9 cellular contexts compared by ENCODE assay signal in the genomic region with DNA sequence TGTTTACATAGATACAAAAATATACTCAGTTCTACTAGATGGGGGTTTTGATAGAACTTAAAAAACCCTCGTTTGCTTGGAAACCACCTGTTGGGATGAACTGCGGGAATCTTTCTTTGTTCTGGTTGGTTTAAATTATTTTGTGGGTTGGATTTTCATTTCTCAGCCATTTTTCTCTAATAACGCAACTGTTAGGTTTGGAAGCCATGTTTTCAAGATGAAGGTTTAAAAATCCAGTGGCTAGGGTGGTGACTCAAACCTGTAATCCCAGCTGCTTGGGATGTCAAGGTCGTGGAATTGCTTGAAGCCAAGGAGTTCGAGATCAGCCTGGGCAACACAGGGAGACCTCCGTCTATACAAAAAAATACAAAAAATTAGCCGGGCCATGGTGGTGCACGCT. TPM values are rescaled to one million over a fixed set of nuclear protein-coding genes. Genes with fewer than 3 reads are reported as not detected.
DNase-seq lines count a peak whose midpoint lies in the region; ATAC-seq and TF ChIP-seq lines count a peak whose summit lies in the region.
"Had no signal": no experiment of that assay in that cellular context is flagged by ENCODE, and none has a peak within 500 bp of the region (broad histone marks: within the 10 kb centered on the region; RNA-seq: fewer than 3 reads in every experiment).

No MANE protein-coding gene starts in this region.

- no peak for ATAC-seq in activated T-cell treated with anti-CD3 and anti-CD28 coated beads, Interleukin-2, amount 50 U/mL, for 72 hours (replicated peaks in 1 of 2)
- no peak for ATAC-seq in activated B cell treated with CpG ODN at 0.5 μM for 24 hours (ENCODE audit: low read depth)
- ATAC-seq in stimulated activated naive CD8-positive, alpha-beta T cell treated with anti-CD3 and anti-CD28 coated beads, Interleukin-15, amount 100 ng/mL, for 72 hours: no peak

- H3K27me3 ChIP-seq in prostate gland (replicated peaks; ENCODE audit: insufficient read depth): no peaks in the 10 kb centered on the region

- DNase-seq in activated T-cell treated with anti-CD3 and anti-CD28 coated beads, Interleukin-2, amount 50 U/mL, for 72 hours: no peak
- no peak for DNase-seq in activated T-cell treated with anti-CD3 and anti-CD28 coated beads, Interleukin-2, amount 50 U/mL, for 48 hours
- DNase-seq in activated B cell treated with CpG ODN at 0.5 μM for 24 hours: no peak
- no peak for DNase-seq in fibroblast of villous mesenchyme (ENCODE audit: low read depth)
- DNase-seq in stimulated activated naive CD8-positive, alpha-beta T cell treated with anti-CD3 and anti-CD28 coated beads, Interleukin-15, amount 100 ng/mL, for 72 hours: no peak
- no peak for DNase-seq in prostate gland (ENCODE audit: low spot score)
- DNase-seq in NCI-H524 (lab: John Stamatoyannopoulos, UW): no peak
- DNase-seq in SHP77 (lab: John Stamatoyannopoulos, UW): no peak
- DNase-seq: NCI-H2081 treated with DMSO at 0.1 percent for 48 hours had no signal

- no peaks in the 10 kb centered on the region for H3K36me3 ChIP-seq in prostate gland

- H3K27me3 Mint-ChIP-seq in activated T-cell treated with anti-CD3 and anti-CD28 coated beads, Interleukin-2, amount 50 U/mL, for 72 hours (ENCODE audit: low read depth): no peaks in the 10 kb centered on the region
- peaks cover 2% of the 10 kb centered on the region for H3K27me3 Mint-ChIP-seq in activated B cell treated with CpG ODN at 0.5 μM for 24 hours
- H3K27me3 Mint-ChIP-seq in stimulated activated naive CD8-positive, alpha-beta T cell treated with anti-CD3 and anti-CD28 coated beads, Interleukin-15, amount 100 ng/mL, for 72 hours: no peaks in the 10 kb centered on the region

- H3K4me3 Mint-ChIP-seq in activated T-cell treated with anti-CD3 and anti-CD28 coated beads, Interleukin-2, amount 50 U/mL, for 72 hours: peak overlapping the region; percentile 94
- peak overlapping the region; percentile 96 for H3K4me3 Mint-ChIP-seq in activated B cell treated with CpG ODN at 0.5 μM for 24 hours
- H3K4me3 Mint-ChIP-seq in stimulated activated naive CD8-positive, alpha-beta T cell treated with anti-CD3 and anti-CD28 coated beads, Interleukin-15, amount 100 ng/mL, for 72 hours: peak overlapping the region; percentile 89 to 95

- CTCF ChIA-PET in activated B cell treated with CpG ODN at 0.5 μM for 24 hours (lab: Charles Lee): no interaction called here

- POLR2A ChIA-PET in activated B cell treated with CpG ODN at 0.5 μM for 24 hours (lab: Charles Lee): interaction anchor here (3.0 kb wide), 1 partner anchor 338 kb away, joined by 25 read pairs; a partner anchor contains a TSS

- H3K27ac Mint-ChIP-seq in activated T-cell treated with anti-CD3 and anti-CD28 coated beads, Interleukin-2, amount 50 U/mL, for 72 hours: peak overlapping the region; percentile 96
- H3K27ac Mint-ChIP-seq in activated B cell treated with CpG ODN at 0.5 μM for 24 hours: no peak overlapping the region
- H3K27ac Mint-ChIP-seq in stimulated activated naive CD8-positive, alpha-beta T cell treated with anti-CD3 and anti-CD28 coated beads, Interleukin-15, amount 100 ng/mL, for 72 hours: peak overlapping the region in 1 of 2 donors; percentile 94

- H3K4me1 Mint-ChIP-seq in activated T-cell treated with anti-CD3 and anti-CD28 coated beads, Interleukin-2, amount 50 U/mL, for 72 hours (ENCODE audit: low read depth): peaks cover 65% of the 10 kb centered on the region
- peaks cover 48% of the 10 kb centered on the region for H3K4me1 Mint-ChIP-seq in activated B cell treated with CpG ODN at 0.5 μM for 24 hours
- peaks cover 61% of the 10 kb centered on the region for H3K4me1 Mint-ChIP-seq in stimulated activated naive CD8-positive, alpha-beta T cell treated with anti-CD3 and anti-CD28 coated beads, Interleukin-15, amount 100 ng/mL, for 72 hours

- H3K9me3 ChIP-seq in prostate gland: no peaks in the 10 kb centered on the region

- no peak overlapping the region for H3K27ac ChIP-seq in prostate gland

- 71% methylated on average over 8 of the region's 8 CpGs for WGBS in prostate gland

- H3K36me3 Mint-ChIP-seq in activated T-cell treated with anti-CD3 and anti-CD28 coated beads, Interleukin-2, amount 50 U/mL, for 72 hours (ENCODE audit: insufficient read depth in 2 of 2): peaks cover 1 to 7% of the 10 kb centered on the region in 2 donors
- peaks cover 7% of the 10 kb centered on the region for H3K36me3 Mint-ChIP-seq in activated B cell treated with CpG ODN at 0.5 μM for 24 hours (ENCODE audit: low read depth)

- H3K4me3 ChIP-seq in fibroblast of villous mesenchyme (ENCODE audit: low read depth, low read length): peak overlapping the region; percentile 92
- peak overlapping the region in 1 of 2 donors; percentile 68 for H3K4me3 ChIP-seq in prostate gland

- TF ChIP-seq POLR2A in prostate gland (IDR thresholded peaks at IDR 0.05): no peak

- H3K4me1 ChIP-seq in prostate gland (replicated peaks): peaks cover 12% of the 10 kb centered on the region

- intact Hi-C loops in activated B cell treated with CpG ODN at 0.5 μM for 24 hours (cut with micrococcal nuclease) (loop anchor here (2.0 to 10.0 kb wide), 4 partner anchors 34 to 731 kb away; a partner anchor contains a TSS), prostate gland (cut with DNase I) (loop anchor here (5.0 kb wide), 1 partner anchor 101 kb away; no protein-coding TSS in a partner anchor)

- TF ChIP-seq CTCF in activated B cell treated with CpG ODN at 0.5 μM for 24 hours (IDR thresholded peaks at IDR 0.05): no peak
- TF ChIP-seq CTCF in fibroblast of villous mesenchyme (IDR thresholded peaks at IDR 0.05; ENCODE audit: insufficient read depth, low read depth, low read length): no peak
- TF ChIP-seq CTCF in prostate gland (IDR thresholded peaks at IDR 0.05): no peak

- peaks cover 0 to 3% of the 10 kb centered on the region in 2 donors for H3K9me3 Mint-ChIP-seq in activated T-cell treated with anti-CD3 and anti-CD28 coated beads, Interleukin-2, amount 50 U/mL, for 72 hours
- no peaks in the 10 kb centered on the region for H3K9me3 Mint-ChIP-seq in activated B cell treated with CpG ODN at 0.5 μM for 24 hours
- H3K9me3 Mint-ChIP-seq in stimulated activated naive CD8-positive, alpha-beta T cell treated with anti-CD3 and anti-CD28 coated beads, Interleukin-15, amount 100 ng/mL, for 72 hours: peaks cover 0 to 5% of the 10 kb centered on the region in 2 donors

RNA-seq across cellular contexts. Expression of a gene that starts 1.6 kb away (rescaled TPM):
- 10 to 100 TPM; 63.6 to 74.6 TPM for total RNA-seq in activated T-cell treated with anti-CD3 and anti-CD28 coated beads, Interleukin-2, amount 50 U/mL, for 72 hours
- total RNA-seq in activated B cell treated with CpG ODN at 0.5 μM for 24 hours (49.8 and 50.6 TPM in 2 replicates), fibroblast of villous mesenchyme (54.4 and 60.9 TPM in 2 replicates), prostate gland (10 to 100 TPM; 48.2 to 71.0 TPM)
